In the genomic region with DNA sequence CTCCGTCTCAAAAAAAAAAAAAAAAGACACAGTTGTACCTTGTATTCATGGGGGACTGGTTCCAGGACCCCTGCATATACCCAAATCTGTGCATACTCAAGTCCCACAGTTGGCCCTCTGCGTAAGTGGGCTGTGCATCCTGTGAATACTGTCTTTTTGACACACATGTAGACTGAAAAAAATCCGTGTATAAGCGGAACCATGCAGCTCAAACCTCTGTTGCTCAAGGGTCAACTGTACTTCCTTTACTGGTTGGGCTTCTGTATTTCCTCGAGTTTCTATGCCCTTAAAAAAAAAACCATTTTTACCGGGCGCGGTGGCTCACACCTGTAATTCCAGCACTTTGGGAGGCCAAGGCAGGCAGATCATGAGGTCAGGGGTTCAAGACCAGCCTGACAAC, we compare ENCODE assay signal across 25 cellular contexts.
"Had no signal": no experiment of that assay in that cellular context is flagged by ENCODE, and none has a peak within 500 bp of the region (broad histone marks: within the 10 kb centered on the region; RNA-seq: fewer than 3 reads in every experiment).

No MANE protein-coding gene starts in this region.

- H3K27ac ChIP-seq: SJSA1 had no signal

- DNase-seq: activated CD4-positive, alpha-beta T cell treated with anti-CD3 and anti-CD28 coated beads for 48 hours; activated CD4-positive, alpha-beta T cell treated with anti-CD3 and anti-CD28 coated beads, Interleukin-2, amount 50 U/mL, for 4 hours; activated CD4-positive, CD25-positive, alpha-beta regulatory T cell treated with anti-CD3 and anti-CD28 coated beads, Interleukin-2, amount 50 U/mL, for 72 hours; activated CD8-positive, alpha-beta memory T cell treated with anti-CD3 and anti-CD28 coated beads, Interleukin-2, amount 10 ng/mL, durations not matched to agents 7 days and 5 days; activated effector memory CD4-positive, alpha-beta T cell treated with Interleukin-2 at 50 U/mL for 16 hours; activated naive CD4-positive, alpha-beta T cell; activated T-cell treated with anti-CD3 and anti-CD28 coated beads, Interleukin-2, amount 50 U/mL, for 24 hours; aorta; central memory CD4-positive, alpha-beta T cell; NCI-H1048; NCI-H146; NCI-H187 treated with DMSO at 0.1 percent for 48 hours; NCI-H2171; NCI-H226; NCI-H526 treated with DMSO at 0.1 percent for 48 hours; NK-92 treated with Interleukin-12 subunit alpha and Interleukin-12 subunit beta, amount 100 ng/mL, for 24 hours; SW 1271 had no signal

- H3K9me3 Mint-ChIP-seq: activated naive CD4-positive, alpha-beta T cell treated with anti-CD3 and anti-CD28 coated beads, Interleukin-2, amount 50 U/mL, for 24 hours; activated T-cell treated with anti-CD3 and anti-CD28 coated beads, Interleukin-2, amount 50 U/mL, for 24 hours; activated T-helper 1 cell treated with anti-CD3 and anti-CD28 coated beads, Interleukin-12 subunit alpha, Interleukin-12 subunit beta, Interleukin-2, Interleukin-4 antibody, amounts not matched to agents 30 ng/mL and 10 ng/mL and 1 ng/mL, durations not matched to agents 14 hours and 24 hours and 36 hours had no signal

- H3K27ac Mint-ChIP-seq: activated CD8-positive, alpha-beta memory T cell treated with anti-CD3 and anti-CD28 coated beads, Interleukin-2, amount 10 ng/mL, durations not matched to agents 7 days and 5 days; activated T-helper 1 cell treated with anti-CD3 and anti-CD28 coated beads, Interleukin-12 subunit alpha, Interleukin-12 subunit beta, Interleukin-2, Interleukin-4 antibody, amounts not matched to agents 30 ng/mL and 10 ng/mL and 1 ng/mL, durations not matched to agents 14 hours and 24 hours and 36 hours; T-helper 2 cell treated with Interferon-gamma antibody and Interleukin-4, amounts not matched to agents 5 μg/mL and 100 μg/mL, for 36 hours had no signal

- H3K27me3 Mint-ChIP-seq: activated CD8-positive, alpha-beta memory T cell treated with anti-CD3 and anti-CD28 coated beads, Interleukin-2, amount 10 ng/mL, durations not matched to agents 7 days and 5 days; activated naive CD4-positive, alpha-beta T cell treated with anti-CD3 and anti-CD28 coated beads, Interleukin-2, amount 50 U/mL, for 24 hours; activated T-cell treated with anti-CD3 and anti-CD28 coated beads, Interleukin-2, amount 50 U/mL, for 24 hours had no signal

- H3K27me3 ChIP-seq: SJSA1 had no signal

- H3K4me3 Mint-ChIP-seq: activated CD8-positive, alpha-beta memory T cell treated with anti-CD3 and anti-CD28 coated beads, Interleukin-2, amount 10 ng/mL, durations not matched to agents 7 days and 5 days; activated naive CD4-positive, alpha-beta T cell treated with anti-CD3 and anti-CD28 coated beads, Interleukin-2, amount 50 U/mL, for 24 hours; activated T-cell treated with anti-CD3 and anti-CD28 coated beads, Interleukin-2, amount 50 U/mL, for 24 hours; activated T-helper 1 cell treated with anti-CD3 and anti-CD28 coated beads, Interleukin-12 subunit alpha, Interleukin-12 subunit beta, Interleukin-2, Interleukin-4 antibody, amounts not matched to agents 30 ng/mL and 10 ng/mL and 1 ng/mL, durations not matched to agents 14 hours and 24 hours and 36 hours; T-helper 2 cell treated with Interferon-gamma antibody and Interleukin-4, amounts not matched to agents 5 μg/mL and 100 μg/mL, for 36 hours; WTC11 had no signal

- ATAC-seq: activated CD8-positive, alpha-beta memory T cell treated with anti-CD3 and anti-CD28 coated beads, Interleukin-2, amount 10 ng/mL, durations not matched to agents 7 days and 5 days; Right ventricle myocardium inferior; SK-N-SH treated with all-trans-retinoic acid at 6 μM for 48 hours; WTC11 had no signal

- FAIRE-seq: bronchial epithelial cell had no signal

- H3K4me3 ChIP-seq: SJSA1 had no signal
